4 cellular contexts compared by ENCODE assay signal in genomic region chr20:1638643-1639042, GRCh38. TPM values are rescaled to one million over a fixed set of nuclear protein-coding genes. Genes with fewer than 3 reads are reported as not detected.
"Had no signal": no experiment of that assay in that cellular context is flagged by ENCODE, and none has a peak within 500 bp of the region (broad histone marks: within the 10 kb centered on the region; RNA-seq: fewer than 3 reads in every experiment).

No MANE protein-coding gene starts in this region.

RNA-seq across cellular contexts. Expression of gene SIRPB1, which starts 18.8 kb away (rescaled TPM):
- total RNA-seq: H7, HT-29 had no signal
- polyA plus RNA-seq: GM23248 had no signal

RNA-seq across cellular contexts. Expression of gene SIRPG, which starts 18.9 kb away (rescaled TPM):
- total RNA-seq: GM23248, H4, H7, HT-29 had no signal
- polyA plus RNA-seq: GM23248 had no signal
